Comparison of ENCODE assay signal across 20 cellular contexts in the genomic region with DNA sequence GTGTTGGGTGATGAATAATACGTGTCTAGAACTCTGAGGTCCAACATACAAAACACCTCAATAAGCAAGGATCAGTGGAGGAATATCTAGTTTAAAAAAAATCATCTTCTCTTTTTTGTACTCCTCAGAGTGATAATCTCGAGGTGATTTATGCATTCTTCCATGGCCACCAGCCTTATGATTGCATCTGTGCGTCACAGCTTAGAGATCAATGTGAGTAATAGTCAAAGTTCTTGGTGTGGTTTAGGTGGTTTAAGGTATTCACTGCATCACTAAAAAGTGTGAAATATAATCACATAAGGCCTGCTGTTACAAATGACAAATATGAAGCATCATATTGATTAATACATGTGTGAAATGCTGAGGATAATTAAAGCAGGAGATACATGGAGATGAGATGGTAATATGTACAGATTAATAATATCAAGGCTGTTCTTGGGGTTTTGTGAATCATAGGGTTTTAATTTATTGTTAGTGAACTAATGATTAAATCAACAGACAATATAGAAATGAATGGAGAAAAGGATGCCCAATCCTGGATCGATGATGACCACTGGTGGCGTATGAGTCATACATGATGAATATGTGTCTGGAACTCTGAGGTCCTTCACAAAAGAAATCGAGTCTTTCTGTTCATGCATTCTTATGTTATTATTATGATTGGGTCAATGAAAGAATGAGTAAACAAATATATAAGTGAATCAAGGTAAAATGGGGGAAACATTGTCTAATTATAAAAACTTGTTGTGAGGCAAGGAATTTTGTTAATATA.
DNase-seq lines count a peak whose midpoint lies in the region; ATAC-seq, FAIRE-seq and TF ChIP-seq lines count a peak whose summit lies in the region.
"Had no signal": no experiment of that assay in that cellular context is flagged by ENCODE, and none has a peak within 500 bp of the region (broad histone marks: within the 10 kb centered on the region; RNA-seq: fewer than 3 reads in every experiment).

No MANE protein-coding gene starts in this region.

- H3F3A ChIP-seq in PC-3 (ENCODE audit: low read length, unreplicated experiment) (no peaks in the 10 kb centered on the region), smooth muscle cell (ENCODE audit: low read depth) (no peaks in the 10 kb centered on the region)

- H3K27me3 ChIP-seq in PC-3 (ENCODE audit: low read length) (no peaks in the 10 kb centered on the region), bronchial epithelial cell (ENCODE audit: control insufficient read depth, insufficient read depth, low read length) (no peaks in the 10 kb centered on the region), smooth muscle cell (ENCODE audit: low read depth) (no peaks in the 10 kb centered on the region)

- H3K4me1 ChIP-seq in PC-3 (ENCODE audit: insufficient read depth, low read length) (peaks cover 11% of the 10 kb centered on the region), smooth muscle cell (ENCODE audit: low read depth) (no peaks in the 10 kb centered on the region)

- intact Hi-C loops in PC-3 (cut with micrococcal nuclease), result no loop called here

- no peak overlapping the region for H3K9ac ChIP-seq in PC-3 (ENCODE audit: low read length)
- no peak overlapping the region for H3K9ac ChIP-seq in smooth muscle cell (ENCODE audit: low read depth)
- H3K9ac ChIP-seq: SK-N-SH had no signal

- H3K27ac ChIP-seq in PC-3 (ENCODE audit: low read length) (peak overlapping the region; percentile 39), smooth muscle cell (ENCODE audit: low read depth) (peak overlapping the region; percentile 48)

- DNase-seq in ELR (ENCODE audit: low read depth), result peak; percentile 75
- peak; percentile 57 for DNase-seq in PC-3
- peak; percentile 40 for DNase-seq in bronchial epithelial cell (ENCODE audit: low read depth)
- no peak for DNase-seq in smooth muscle cell (lab: John Stamatoyannopoulos, UW; ENCODE audit: unreplicated experiment)
- DNase-seq in foreskin melanocyte, result no peak
- DNase-seq: ACHN; C1 segment of cervical spinal cord; CD8-positive, alpha-beta memory T cell; DMS79; H7; MM.1S; NCI-H1092; NCI-H1436 treated with DMSO at 0.1 percent for 48 hours; NCI-H2029 treated with DMSO at 0.1 percent for 48 hours; NCI-H2171 treated with DMSO at 0.1 percent for 48 hours; NK-92 treated with Interleukin-12 subunit alpha and Interleukin-12 subunit beta, amount 100 ng/mL, for 24 hours; SHP77 treated with DMSO at 0.1 percent for 48 hours; SK-N-SH had no signal

- FAIRE-seq in bronchial epithelial cell (lab: Jason Lieb, UNC), result no peak

- TF ChIP-seq CTCF in PC-3 (conservative IDR thresholded peaks at IDR 0.05; ENCODE audit: low read depth, low read length) (no peak), bronchial epithelial cell (IDR thresholded peaks at IDR 0.05; ENCODE audit: insufficient read depth, low read length, severe bottlenecking) (no peak), smooth muscle cell (IDR thresholded peaks at IDR 0.05; ENCODE audit: borderline replicate concordance, insufficient read depth, poor library complexity, severe bottlenecking) (no peak)

- H2AFZ ChIP-seq in PC-3 (ENCODE audit: low read length), result no peak overlapping the region
- H2AFZ ChIP-seq in smooth muscle cell (ENCODE audit: low read depth), result no peak overlapping the region

- no TSS peak for BruUV-seq in PC-3 (replicated peaks; lab: Mats Ljungman, UMichigan)

- CTCF ChIA-PET in PC-3 (lab: Charles Lee), result no interaction called here

- no peak overlapping the region for H3K4me3 ChIP-seq in PC-3 (ENCODE audit: low read length)
- H3K4me3 ChIP-seq in bronchial epithelial cell (ENCODE audit: low read depth, low read length), result no peak overlapping the region
- H3K4me3 ChIP-seq in smooth muscle cell, result no peak overlapping the region

- ATAC-seq in PC-3, result no peak
- no peak for ATAC-seq in HG03175 (IDR thresholded peaks at IDR 0.05; ENCODE audit: unreplicated experiment)
- ATAC-seq in GM19035 (IDR thresholded peaks at IDR 0.05; ENCODE audit: unreplicated experiment), result no peak

- no peaks in the 10 kb centered on the region for H3K9me2 ChIP-seq in PC-3 (replicated peaks; ENCODE audit: low read length)
- H3K9me2 ChIP-seq: SK-N-SH had no signal

- POLR2A ChIA-PET in PC-3 (lab: Charles Lee; ENCODE audit: unreplicated experiment), result no interaction called here

- H3K79me2 ChIP-seq in PC-3 (ENCODE audit: low read length), result no peaks in the 10 kb centered on the region
- H3K79me2 ChIP-seq in smooth muscle cell (ENCODE audit: low read depth), result no peaks in the 10 kb centered on the region

- H3K36me3 ChIP-seq in PC-3 (ENCODE audit: low read depth, low read length) (no peaks in the 10 kb centered on the region), bronchial epithelial cell (ENCODE audit: control insufficient read depth, insufficient read depth, low read length) (no peaks in the 10 kb centered on the region), smooth muscle cell (ENCODE audit: low read depth) (no peaks in the 10 kb centered on the region)

- H4K20me1 ChIP-seq in PC-3 (ENCODE audit: low read length) (no peaks in the 10 kb centered on the region), smooth muscle cell (ENCODE audit: low read depth) (no peaks in the 10 kb centered on the region)

- no peak overlapping the region for H3K4me2 ChIP-seq in PC-3 (ENCODE audit: low read length)
- H3K4me2 ChIP-seq in smooth muscle cell, result no peak overlapping the region
- H3K4me2 ChIP-seq: SK-N-SH had no signal

- 78% methylated on average over 6 of the region's 6 CpGs for WGBS in smooth muscle cell (ENCODE audit: low lambda C conversion rate)

- H3K9me3 ChIP-seq in PC-3 (ENCODE audit: low read length), result no peaks in the 10 kb centered on the region
- no peaks in the 10 kb centered on the region for H3K9me3 ChIP-seq in smooth muscle cell (replicated peaks; ENCODE audit: low read depth)
- H3K9me3 ChIP-seq: SK-N-SH had no signal

Comparison
In these comparisons a context has a peak if more than half of its experiments do, and no peak if none do; other contexts are left out.
1. DNase-seq: peak in ELR (single experiment), PC-3 (single experiment) and bronchial epithelial cell (single experiment); none in smooth muscle cell (single experiment) and foreskin melanocyte (single experiment).